21 cellular contexts compared by ENCODE assay signal in the genomic region with DNA sequence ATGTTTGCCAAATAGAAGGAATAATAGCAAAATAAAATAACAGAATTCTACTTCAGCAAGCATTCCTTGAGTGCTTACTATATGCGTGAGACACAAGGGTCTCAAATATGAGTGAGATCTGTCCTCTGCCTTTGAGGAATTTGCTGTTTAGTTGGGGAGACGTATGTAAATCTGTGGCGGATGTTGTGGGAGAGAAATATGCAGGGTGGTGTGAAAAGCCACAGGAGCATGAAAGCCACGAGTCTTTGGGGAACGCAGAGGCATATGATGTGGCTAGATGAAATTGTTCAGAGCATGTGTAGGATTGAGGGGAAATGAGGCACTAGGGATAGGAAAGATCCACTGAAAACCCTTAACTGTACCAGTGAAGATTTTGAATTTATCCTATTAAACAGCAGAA.
DNase-seq lines count a peak whose midpoint lies in the region; TF ChIP-seq lines count a peak whose summit lies in the region.
"Had no signal": no experiment of that assay in that cellular context is flagged by ENCODE, and none has a peak within 500 bp of the region (broad histone marks: within the 10 kb centered on the region; RNA-seq: fewer than 3 reads in every experiment).

No MANE protein-coding gene starts in this region.

- H3K4ac ChIP-seq in mesendoderm (ENCODE audit: low read depth, low read length), result no peak overlapping the region

- peaks cover 42% of the 10 kb centered on the region for H3K36me3 ChIP-seq in cardiac muscle cell
- H3K36me3 ChIP-seq in mesendoderm (ENCODE audit: control insufficient read depth, insufficient read depth, low read length), result no peaks in the 10 kb centered on the region

- H3K9ac ChIP-seq in mesendoderm (ENCODE audit: low read length), result no peak overlapping the region

- TF ChIP-seq CTCF in cardiac muscle cell (IDR thresholded peaks at IDR 0.05; ENCODE audit: low read depth, low read length) (no peak), astrocyte of the spinal cord (IDR thresholded peaks at IDR 0.05; ENCODE audit: low read depth, low read length) (no peak)

- H3K4me2 ChIP-seq in mesendoderm (ENCODE audit: low read length), result no peak overlapping the region

- no peak overlapping the region for H4K5ac ChIP-seq in mesendoderm (ENCODE audit: low read length)

- H3K9me3 ChIP-seq in cardiac muscle cell (ENCODE audit: low read depth), result no peaks in the 10 kb centered on the region
- H3K9me3 ChIP-seq: lower lobe of right lung had no signal

- H3K18ac ChIP-seq in mesendoderm (ENCODE audit: low read length), result no peak overlapping the region

- H3K27ac ChIP-seq in cardiac muscle cell (peak overlapping the region; percentile 42), mesendoderm (ENCODE audit: low read depth, low read length) (no peak overlapping the region)
- H3K27ac ChIP-seq: 22Rv1, lower lobe of right lung had no signal

- peaks cover 18% of the 10 kb centered on the region for H3K4me1 ChIP-seq in cardiac muscle cell (ENCODE audit: low read depth)
- peaks cover 2% of the 10 kb centered on the region for H3K4me1 ChIP-seq in mesendoderm (ENCODE audit: control insufficient read depth, low read depth, low read length)
- H3K4me1 ChIP-seq: lower lobe of right lung had no signal

- H2BK120ac ChIP-seq in mesendoderm (ENCODE audit: low read depth, low read length), result no peak overlapping the region

- H2BK15ac ChIP-seq in mesendoderm (replicated peaks; ENCODE audit: low read depth), result no peak overlapping the region

- no peak overlapping the region for H3K23ac ChIP-seq in mesendoderm (ENCODE audit: low read length)

- H3K4me3 ChIP-seq in cardiac muscle cell (no peak overlapping the region), astrocyte of the spinal cord (ENCODE audit: low read depth, low read length) (no peak overlapping the region), mesendoderm (ENCODE audit: low read length) (no peak overlapping the region)
- H3K4me3 ChIP-seq: lower lobe of right lung had no signal

- no peaks in the 10 kb centered on the region for H3K79me2 ChIP-seq in mesendoderm (ENCODE audit: control insufficient read depth, insufficient read depth, low read length)

- no peaks in the 10 kb centered on the region for H3K27me3 ChIP-seq in cardiac muscle cell
- no peaks in the 10 kb centered on the region for H3K27me3 ChIP-seq in mesendoderm (ENCODE audit: insufficient read depth, low read length, poor library complexity)

- no peaks in the 10 kb centered on the region for H3K79me1 ChIP-seq in mesendoderm (ENCODE audit: low read length)

- WGBS in mesendoderm (ENCODE audit: extremely low coverage, insufficient coverage, low lambda C conversion rate), result no CpG with 5 or more reads among the region's 5 CpGs

- no peak overlapping the region for H4K8ac ChIP-seq in mesendoderm (ENCODE audit: low read depth, low read length)

- in situ Hi-C loops in astrocyte of the spinal cord (cut with HindIII; ENCODE audit: low sequenced_read_pairs), result no loop called here

- H3K56ac ChIP-seq in mesendoderm (ENCODE audit: low read length), result peak overlapping the region; percentile 58

- intact Hi-C loops in cardiac septum (cut with DNase I), result no loop called here

- DNase-seq in cardiac muscle cell (ENCODE audit: low read depth in 1 of 2, low spot score in 1 of 2), result peak in 1 of 2 donors; percentile 69
- DNase-seq in cardiac septum (ENCODE audit: low spot score), result no peak
- peak; percentile 73 for DNase-seq in astrocyte of the spinal cord (ENCODE audit: low read depth, low spot score)
- DNase-seq in mesendoderm, result peak; percentile 49
- no peak for DNase-seq in NCI-H526 (lab: John Stamatoyannopoulos, UW)
- DNase-seq in pons (ENCODE audit: low spot score), result no peak
- DNase-seq in NK-92 (lab: John Stamatoyannopoulos, UW; ENCODE audit: unreplicated experiment), result no peak
- DNase-seq in C1 segment of cervical spinal cord (lab: John Stamatoyannopoulos, UW), result no peak
- DNase-seq: activated CD4-positive, CD25-positive, alpha-beta regulatory T cell treated with anti-CD3 and anti-CD28 coated beads, Interleukin-2, amount 50 U/mL, for 72 hours; activated CD8-positive, alpha-beta memory T cell treated with anti-CD3 and anti-CD28 coated beads, Interleukin-2, amount 10 ng/mL, durations not matched to agents 7 days and 5 days; activated gamma-delta T cell; CD4-positive, CD25-positive, alpha-beta regulatory T cell; effector CD8-positive, alpha-beta T cell; Kasumi-1; lower lobe of right lung; NCI-H1436; NCI-H2227 treated with DMSO at 0.1 percent for 48 hours; right cardiac atrium; SIG-M5; stimulated activated CD4-positive, alpha-beta T cell treated with anti-CD3 and anti-CD28 coated beads, Interleukin-4, amount 100 ng/mL, for 1 hour had no signal

- H2AK5ac ChIP-seq in mesendoderm (ENCODE audit: low read length), result no peak overlapping the region

- no peak overlapping the region for H2BK5ac ChIP-seq in mesendoderm (ENCODE audit: low read length)

Comparison
In these comparisons a context has a peak if more than half of its experiments do, and no peak if none do; other contexts are left out.
1. DNase-seq: peak in astrocyte of the spinal cord (single experiment) and mesendoderm (single experiment); none in cardiac septum (single experiment), NCI-H526 (0 of 2), pons (single experiment), NK-92 (single experiment) and C1 segment of cervical spinal cord (0 of 14).